ENCODE assay signal across 21 cellular contexts in the genomic region with DNA sequence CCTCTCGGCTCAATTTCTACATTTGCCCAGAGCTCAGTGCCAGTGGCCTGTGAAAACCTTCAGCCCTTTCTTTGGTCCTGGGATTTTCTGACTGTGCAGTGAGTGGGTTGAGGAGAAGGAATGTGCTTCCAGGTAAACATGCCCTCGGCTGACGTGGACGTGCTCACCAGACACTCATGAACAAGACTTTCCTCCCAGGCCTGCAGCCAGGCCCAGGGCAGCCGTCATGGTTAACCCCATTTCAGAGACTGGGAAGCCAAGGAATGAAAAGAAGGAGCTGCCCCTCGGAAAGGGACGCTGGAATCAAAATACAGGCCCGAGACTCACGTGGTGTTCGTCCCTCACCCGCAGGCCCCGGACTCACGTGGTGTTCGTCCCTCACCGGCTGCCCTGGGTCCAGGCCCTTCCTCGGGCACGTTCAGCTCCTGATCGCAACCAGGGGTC. TPM values are rescaled to one million over a fixed set of nuclear protein-coding genes. Genes with fewer than 3 reads are reported as not detected.
DNase-seq lines count a peak whose midpoint lies in the region; ATAC-seq and TF ChIP-seq lines count a peak whose summit lies in the region.
"Had no signal": no experiment of that assay in that cellular context is flagged by ENCODE, and none has a peak within 500 bp of the region (broad histone marks: within the 10 kb centered on the region; RNA-seq: fewer than 3 reads in every experiment).

No MANE protein-coding gene starts in this region.

- no peaks in the 10 kb centered on the region for H3K9me3 Mint-ChIP-seq in chondrocyte (ENCODE audit: low read depth)
- H3K9me3 Mint-ChIP-seq in CD8-positive, alpha-beta T cell, result no peaks in the 10 kb centered on the region
- H3K9me3 Mint-ChIP-seq: CD4-positive, alpha-beta T cell; IgD-negative memory B cell had no signal

- H3K27me3 ChIP-seq in left lung, result no peaks in the 10 kb centered on the region
- H3K27me3 ChIP-seq in CD8-positive, alpha-beta T cell (ENCODE audit: insufficient read depth, low read length), result no peaks in the 10 kb centered on the region
- H3K27me3 ChIP-seq: BE2C, Peyer's patch had no signal

- TF ChIP-seq CTCF in C4-2B (conservative IDR thresholded peaks at IDR 0.05) (no peak), chondrocyte (IDR thresholded peaks at IDR 0.05) (no peak), left lung (IDR thresholded peaks at IDR 0.05) (no peak)
- no peak for TF ChIP-seq CTCF in CD8-positive, alpha-beta T cell (IDR thresholded peaks at IDR 0.05)

- H3K4me1 ChIP-seq in left lung, result peaks cover 0 to under 1% of the 10 kb centered on the region in 2 donors
- H3K4me1 ChIP-seq in CD8-positive, alpha-beta T cell (ENCODE audit: insufficient read depth, low read length), result peaks cover 5% of the 10 kb centered on the region
- H3K4me1 ChIP-seq: BE2C, HAP-1 had no signal

- no peak overlapping the region for H3K4me3 Mint-ChIP-seq in chondrocyte (ENCODE audit: unreplicated experiment)
- H3K4me3 Mint-ChIP-seq in CD8-positive, alpha-beta T cell, result no peak overlapping the region
- H3K4me3 Mint-ChIP-seq: CD4-positive, alpha-beta T cell; IgD-negative memory B cell had no signal

- no peaks in the 10 kb centered on the region for H3K4me1 Mint-ChIP-seq in chondrocyte (ENCODE audit: low read depth)
- peaks cover 9% of the 10 kb centered on the region for H3K4me1 Mint-ChIP-seq in CD8-positive, alpha-beta T cell (ENCODE audit: low read depth)

- ATAC-seq in left lung (peak; percentile 16), GM19467 (IDR thresholded peaks at IDR 0.05; ENCODE audit: unreplicated experiment) (no peak)
- ATAC-seq in CD8-positive, alpha-beta T cell, result no peak
- ATAC-seq: GM12878 had no signal

- H3K27ac ChIP-seq in C4-2B (peak overlapping the region; percentile 62; the same call in 1 of the 2 replicates), left lung (no peak overlapping the region)
- no peak overlapping the region for H3K27ac ChIP-seq in CD8-positive, alpha-beta T cell (ENCODE audit: low read depth, low read length)
- H3K27ac ChIP-seq: GM23248, Peyer's patch had no signal

- POLR2A ChIA-PET in CD8-positive, alpha-beta T cell (lab: Charles Lee), result no interaction called here

- H3K9me3 ChIP-seq in left lung, result no peaks in the 10 kb centered on the region
- H3K9me3 ChIP-seq in CD8-positive, alpha-beta T cell (ENCODE audit: low read length), result no peaks in the 10 kb centered on the region
- H3K9me3 ChIP-seq: BE2C, HAP-1, Peyer's patch had no signal

- H3K27me3 Mint-ChIP-seq in chondrocyte (ENCODE audit: low read depth), result peaks cover 11% of the 10 kb centered on the region
- peaks cover 8% of the 10 kb centered on the region for H3K27me3 Mint-ChIP-seq in CD8-positive, alpha-beta T cell (ENCODE audit: low read depth)
- H3K27me3 Mint-ChIP-seq: CD4-positive, alpha-beta T cell had no signal

- H3K27ac Mint-ChIP-seq in chondrocyte (ENCODE audit: unreplicated experiment), result no peak overlapping the region
- no peak overlapping the region for H3K27ac Mint-ChIP-seq in CD8-positive, alpha-beta T cell
- H3K27ac Mint-ChIP-seq: CD4-positive, alpha-beta T cell; IgD-negative memory B cell had no signal

- CTCF ChIA-PET in CD8-positive, alpha-beta T cell (lab: Charles Lee), result no interaction called here

- H3K36me3 Mint-ChIP-seq in chondrocyte (ENCODE audit: low read depth), result no peaks in the 10 kb centered on the region
- H3K36me3 Mint-ChIP-seq in CD8-positive, alpha-beta T cell, result no peaks in the 10 kb centered on the region

- peak; percentile 75 for DNase-seq in chondrocyte (ENCODE audit: low spot score)
- no peak for DNase-seq in left lung
- peak; percentile 34 for DNase-seq in renal cortical epithelial cell (ENCODE audit: low read depth)
- DNase-seq in midbrain (lab: John Stamatoyannopoulos, UW), result no peak
- DNase-seq in NCI-H526 treated with DMSO at 0.1 percent for 48 hours (lab: John Stamatoyannopoulos, UW), result no peak
- no peak for DNase-seq in CD8-positive, alpha-beta T cell
- DNase-seq: BE2C, EL, GM23248, Karpas-422, NCI-H1436, NCI-H1930, Right ventricle myocardium superior had no signal

- no peaks in the 10 kb centered on the region for H3K36me3 ChIP-seq in left lung
- H3K36me3 ChIP-seq in CD8-positive, alpha-beta T cell (ENCODE audit: insufficient read depth, low read length), result no peaks in the 10 kb centered on the region
- H3K36me3 ChIP-seq: BE2C, HAP-1, Peyer's patch had no signal

- H3K4me3 ChIP-seq in left lung, result no peak overlapping the region
- H3K4me3 ChIP-seq in CD8-positive, alpha-beta T cell (ENCODE audit: low read depth, low read length), result no peak overlapping the region
- H3K4me3 ChIP-seq: GM12878, GM23248, HAP-1, Peyer's patch had no signal

- intact Hi-C loops in left lung (cut with DNase I), result no loop called here
- intact Hi-C loops in CD8-positive, alpha-beta T cell (cut with DNase I, micrococcal nuclease), result no loop called here

RNA-seq across cellular contexts. Expression of gene CALML5, which starts 8.8 kb away (rescaled TPM):
- not detected in 3 replicates for total RNA-seq in chondrocyte
- not detected for total RNA-seq in left lung
- not detected in 2 replicates for total RNA-seq in renal cortical epithelial cell
- not detected for total RNA-seq in CD8-positive, alpha-beta T cell
- total RNA-seq: CD4-positive, alpha-beta T cell; GM12878; GM23248; MCF 10A; Peyer's patch; Right ventricle myocardium superior had no signal

RNA-seq across cellular contexts. Expression of gene CALML3, which starts 16.6 kb away (rescaled TPM):
- total RNA-seq in chondrocyte (not detected in 3 replicates), left lung (not detected), renal cortical epithelial cell (not detected in 2 replicates)
- not detected for total RNA-seq in CD8-positive, alpha-beta T cell
- total RNA-seq: CD4-positive, alpha-beta T cell; GM12878; GM23248; Peyer's patch; Right ventricle myocardium superior had no signal

Comparison
In these comparisons a context has a peak if more than half of its experiments do, and no peak if none do; other contexts are left out.
1. DNase-seq: peak in chondrocyte (single experiment) and renal cortical epithelial cell (single experiment); none in left lung (0 of 2), midbrain (single experiment), NCI-H526 treated with DMSO at 0.1 percent for 48 hours (single experiment) and CD8-positive, alpha-beta T cell (0 of 7).